8 cellular contexts compared by ENCODE assay signal in genomic region chr19:45863840-45864628, GRCh38. TPM values are rescaled to one million over a fixed set of nuclear protein-coding genes. Genes with fewer than 3 reads are reported as not detected.
DNase-seq lines count a peak whose midpoint lies in the region; ATAC-seq, FAIRE-seq and TF ChIP-seq lines count a peak whose summit lies in the region.

TSS of gene FOXA3 (plus strand) at chr19:45864326. CDS start at chr19:45864457, 131 bp downstream.

- H3K4me1 Mint-ChIP-seq in activated T-helper 1 cell treated with anti-CD3 and anti-CD28 coated beads, Interleukin-12 subunit alpha, Interleukin-12 subunit beta, Interleukin-2, Interleukin-4 antibody, amounts not matched to agents 30 ng/mL and 10 ng/mL and 1 ng/mL, durations not matched to agents 14 hours and 24 hours and 36 hours (ENCODE audit: low read depth): peaks cover 24% of the 10 kb centered on the region

- peaks cover 5% of the 10 kb centered on the region for H3K36me3 Mint-ChIP-seq in activated T-helper 1 cell treated with anti-CD3 and anti-CD28 coated beads, Interleukin-12 subunit alpha, Interleukin-12 subunit beta, Interleukin-2, Interleukin-4 antibody, amounts not matched to agents 30 ng/mL and 10 ng/mL and 1 ng/mL, durations not matched to agents 14 hours and 24 hours and 36 hours (ENCODE audit: low read depth)

- DNase-seq in NCI-H748 (lab: John Stamatoyannopoulos, UW; ENCODE audit: unreplicated experiment) (peak; percentile 77), germinal center (ENCODE audit: low spot score) (peak; percentile 76), pancreas (peak; percentile 77 to 96 (median 89)), epidermal melanocyte (ENCODE audit: insufficient read length, low spot score) (no peak)
- peak; percentile 57 for DNase-seq in activated T-helper 1 cell treated with anti-CD3 and anti-CD28 coated beads, Interleukin-12 subunit alpha, Interleukin-12 subunit beta, Interleukin-2, Interleukin-4 antibody, amounts not matched to agents 30 ng/mL and 10 ng/mL and 1 ng/mL, durations not matched to agents 14 hours and 24 hours and 36 hours (ENCODE audit: low spot score)

- peak; percentile 38 for ATAC-seq in GM21381 (IDR thresholded peaks at IDR 0.05; ENCODE audit: unreplicated experiment)
- ATAC-seq in pancreas: peak; percentile 80 to 87 (median 82)
- ATAC-seq in HG03521 (IDR thresholded peaks at IDR 0.05; ENCODE audit: unreplicated experiment): no peak

- H3K4me2 ChIP-seq in BLaER1: peak within 1 kb of the TSS; percentile 90

- FAIRE-seq in pancreas (lab: Jason Lieb, UNC): no peak

- H3K4me1 ChIP-seq in BLaER1 (peaks cover 24% of the 10 kb centered on the region), pancreas (peaks cover 0 to 15% (median 7%) of the 10 kb centered on the region in 3 donors)

- peaks cover 20% of the 10 kb centered on the region for H3K36me3 ChIP-seq in BLaER1
- H3K36me3 ChIP-seq in pancreas: no peaks in the 10 kb centered on the region

- H3K27me3 Mint-ChIP-seq in activated T-helper 1 cell treated with anti-CD3 and anti-CD28 coated beads, Interleukin-12 subunit alpha, Interleukin-12 subunit beta, Interleukin-2, Interleukin-4 antibody, amounts not matched to agents 30 ng/mL and 10 ng/mL and 1 ng/mL, durations not matched to agents 14 hours and 24 hours and 36 hours (ENCODE audit: insufficient read depth): peaks cover 34% of the 10 kb centered on the region

- H3K27me3 ChIP-seq in BLaER1 (peaks cover 41% of the 10 kb centered on the region), pancreas (no peaks in the 10 kb centered on the region)

- H3K4me3 ChIP-seq in BLaER1: peak within 1 kb of the TSS; percentile 92
- H3K4me3 ChIP-seq in pancreas: peak within 1 kb of the TSS; percentile 56 to 94 (median 92)

- H4K20me1 ChIP-seq in BLaER1: no peaks in the 10 kb centered on the region; the same call in 1 of the 2 replicates

- TF ChIP-seq CTCF in pancreas (IDR thresholded peaks at IDR 0.05): peak; percentile 78 to 84 (median 79)

- peak within 1 kb of the TSS; percentile 95 for H3K27ac Mint-ChIP-seq in activated T-helper 1 cell treated with anti-CD3 and anti-CD28 coated beads, Interleukin-12 subunit alpha, Interleukin-12 subunit beta, Interleukin-2, Interleukin-4 antibody, amounts not matched to agents 30 ng/mL and 10 ng/mL and 1 ng/mL, durations not matched to agents 14 hours and 24 hours and 36 hours

- no peaks in the 10 kb centered on the region for H3K9me3 Mint-ChIP-seq in activated T-helper 1 cell treated with anti-CD3 and anti-CD28 coated beads, Interleukin-12 subunit alpha, Interleukin-12 subunit beta, Interleukin-2, Interleukin-4 antibody, amounts not matched to agents 30 ng/mL and 10 ng/mL and 1 ng/mL, durations not matched to agents 14 hours and 24 hours and 36 hours

- H3K9me3 ChIP-seq in BLaER1: no peaks in the 10 kb centered on the region
- H3K9me3 ChIP-seq in pancreas: no peaks in the 10 kb centered on the region

- H3K9ac ChIP-seq in BLaER1: peak within 1 kb of the TSS; percentile 92; the same call in 1 of the 2 replicates

- intact Hi-C loops in activated T-helper 1 cell treated with anti-CD3 and anti-CD28 coated beads, Interleukin-12 subunit alpha, Interleukin-12 subunit beta, Interleukin-2, Interleukin-4 antibody, amounts not matched to agents 30 ng/mL and 10 ng/mL and 1 ng/mL, durations not matched to agents 14 hours and 24 hours and 36 hours (cut with micrococcal nuclease): loop anchor here (1.0 to 5.0 kb wide), 14 partner anchors 12 to 974 kb away; partner anchors contain the start of genes CCDC61, FBXO46, IRF2BP1 and MYPOP
- intact Hi-C loops in pancreas (cut with DNase I): loop anchor here in 1 of 3 donors (2.0 kb wide), 1 partner anchor 19 kb away; no protein-coding TSS in a partner anchor

- H3K27ac ChIP-seq in BLaER1 (no peak within 1 kb of the TSS), pancreas (peak within 1 kb of the TSS; percentile 44 to 86 (median 67))

- WGBS in pancreas, 2 donors: 1 to 4% methylated on average over 55 to 71 of the region's 71 CpGs

- H3K4me3 Mint-ChIP-seq in activated T-helper 1 cell treated with anti-CD3 and anti-CD28 coated beads, Interleukin-12 subunit alpha, Interleukin-12 subunit beta, Interleukin-2, Interleukin-4 antibody, amounts not matched to agents 30 ng/mL and 10 ng/mL and 1 ng/mL, durations not matched to agents 14 hours and 24 hours and 36 hours: peak within 1 kb of the TSS; percentile 94

RNA-seq across cellular contexts. Expression of gene FOXA3, which starts in this region (rescaled TPM):
- 0.27 and 0.34 TPM in 2 replicates for total RNA-seq in activated T-helper 1 cell treated with anti-CD3 and anti-CD28 coated beads, Interleukin-12 subunit alpha, Interleukin-12 subunit beta, Interleukin-2, Interleukin-4 antibody, amounts not matched to agents 30 ng/mL and 10 ng/mL and 1 ng/mL, durations not matched to agents 14 hours and 24 hours and 36 hours
- 10 to 100 TPM; 20.6 to 45.0 (median 28.3) TPM for total RNA-seq in pancreas
- polyA plus RNA-seq in pancreas: 10 to 100 TPM; 19.8 to 24.1 TPM

Comparison
In these comparisons a context has a peak if more than half of its experiments do, and no peak if none do; other contexts are left out.
1. RNA of gene FOXA3 (total RNA-seq): 20.6 to 45.0 TPM in pancreas; 0.27 to 0.34 TPM in activated T-helper 1 cell treated with anti-CD3 and anti-CD28 coated beads, Interleukin-12 subunit alpha, Interleukin-12 subunit beta, Interleukin-2, Interleukin-4 antibody, amounts not matched to agents 30 ng/mL and 10 ng/mL and 1 ng/mL, durations not matched to agents 14 hours and 24 hours and 36 hours; every median in the first group is over 10 times any median in the second.
2. Peak in DNase-seq in activated T-helper 1 cell treated with anti-CD3 and anti-CD28 coated beads, Interleukin-12 subunit alpha, Interleukin-12 subunit beta, Interleukin-2, Interleukin-4 antibody, amounts not matched to agents 30 ng/mL and 10 ng/mL and 1 ng/mL, durations not matched to agents 14 hours and 24 hours and 36 hours; RNA of the gene not detected or under 1 TPM.